Comparison of ENCODE assay signal across 1 cellular context in the genomic region with DNA sequence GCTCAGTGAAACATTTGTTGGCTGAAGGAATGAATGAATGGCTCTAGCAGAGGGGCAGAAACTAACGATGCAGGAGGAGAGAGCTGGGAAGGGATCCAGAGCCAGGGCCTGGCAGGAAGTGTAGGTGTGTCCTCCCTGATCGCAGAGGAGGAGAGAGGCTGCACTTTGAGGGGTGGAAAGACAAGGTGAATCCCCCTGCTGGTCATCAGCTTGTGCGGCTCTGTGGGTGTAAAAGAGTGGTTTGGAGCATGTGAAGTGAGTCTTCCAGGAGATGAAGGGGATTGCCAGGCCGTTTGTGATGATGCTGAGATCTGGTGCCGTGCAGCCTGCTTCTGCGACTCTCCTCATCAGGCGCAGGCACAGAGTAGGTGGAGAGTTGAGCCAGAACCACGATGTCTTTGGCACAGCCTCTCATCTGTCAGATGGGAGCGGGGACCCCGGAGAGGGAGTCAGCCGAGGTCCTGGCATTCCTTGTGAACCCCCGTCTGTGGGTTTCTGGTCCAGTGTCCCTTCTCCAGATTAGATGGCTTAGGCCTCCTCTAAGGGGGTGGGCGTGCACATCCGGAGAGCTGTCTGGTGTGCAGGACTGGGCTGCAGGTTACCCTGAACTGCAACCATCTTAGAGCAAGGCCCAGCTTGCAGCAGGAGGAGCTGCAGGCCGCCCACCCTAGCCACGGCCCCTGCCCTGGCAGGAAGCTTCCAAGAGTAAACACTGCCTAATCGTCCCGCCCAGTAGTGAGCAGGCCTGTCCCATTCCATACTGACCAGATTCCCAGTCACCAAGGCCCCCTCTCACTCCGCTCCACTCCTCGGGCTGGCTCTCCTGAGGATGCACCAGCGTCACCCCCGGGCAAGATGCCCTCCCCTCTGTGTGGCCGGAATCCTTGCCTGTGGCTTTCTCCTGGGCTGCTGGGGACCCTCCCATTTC.
TF ChIP-seq lines count a peak whose summit lies in the region.

A gene (plus strand): TSS at position 753 of the 928 bp plus-strand sequence. CDS start 77 bp downstream, at position 830.

TF ChIP-seq in HepG2, 621 proteins besides CTCF, POLR2A, EP300 and RAD21 (continued from another document and continues in another):
- TF ChIP-seq, protein P1, sequence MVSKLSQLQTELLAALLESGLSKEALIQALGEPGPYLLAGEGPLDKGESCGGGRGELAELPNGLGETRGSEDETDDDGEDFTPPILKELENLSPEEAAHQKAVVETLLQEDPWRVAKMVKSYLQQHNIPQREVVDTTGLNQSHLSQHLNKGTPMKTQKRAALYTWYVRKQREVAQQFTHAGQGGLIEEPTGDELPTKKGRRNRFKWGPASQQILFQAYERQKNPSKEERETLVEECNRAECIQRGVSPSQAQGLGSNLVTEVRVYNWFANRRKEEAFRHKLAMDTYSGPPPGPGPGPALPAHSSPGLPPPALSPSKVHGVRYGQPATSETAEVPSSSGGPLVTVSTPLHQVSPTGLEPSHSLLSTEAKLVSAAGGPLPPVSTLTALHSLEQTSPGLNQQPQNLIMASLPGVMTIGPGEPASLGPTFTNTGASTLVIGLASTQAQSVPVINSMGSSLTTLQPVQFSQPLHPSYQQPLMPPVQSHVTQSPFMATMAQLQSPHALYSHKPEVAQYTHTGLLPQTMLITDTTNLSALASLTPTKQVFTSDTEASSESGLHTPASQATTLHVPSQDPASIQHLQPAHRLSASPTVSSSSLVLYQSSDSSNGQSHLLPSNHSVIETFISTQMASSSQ (IDR thresholded peaks at IDR 0.05; ENCODE audit: low read depth), result no peak
- TF ChIP-seq, protein P1 (CRISPR knock-in tag; IDR thresholded peaks at IDR 0.05; ENCODE audit: borderline replicate concordance), result 0 out of 2 replicates have a peak, but pooled peaks have one; percentile 38
- no peak for TF ChIP-seq FOXK2 (IDR thresholded peaks at IDR 0.05)
- no peak for TF ChIP-seq HDAC6 (IDR thresholded peaks at IDR 0.05; ENCODE audit: low read depth, low read length)
- TF ChIP-seq, protein P2, sequence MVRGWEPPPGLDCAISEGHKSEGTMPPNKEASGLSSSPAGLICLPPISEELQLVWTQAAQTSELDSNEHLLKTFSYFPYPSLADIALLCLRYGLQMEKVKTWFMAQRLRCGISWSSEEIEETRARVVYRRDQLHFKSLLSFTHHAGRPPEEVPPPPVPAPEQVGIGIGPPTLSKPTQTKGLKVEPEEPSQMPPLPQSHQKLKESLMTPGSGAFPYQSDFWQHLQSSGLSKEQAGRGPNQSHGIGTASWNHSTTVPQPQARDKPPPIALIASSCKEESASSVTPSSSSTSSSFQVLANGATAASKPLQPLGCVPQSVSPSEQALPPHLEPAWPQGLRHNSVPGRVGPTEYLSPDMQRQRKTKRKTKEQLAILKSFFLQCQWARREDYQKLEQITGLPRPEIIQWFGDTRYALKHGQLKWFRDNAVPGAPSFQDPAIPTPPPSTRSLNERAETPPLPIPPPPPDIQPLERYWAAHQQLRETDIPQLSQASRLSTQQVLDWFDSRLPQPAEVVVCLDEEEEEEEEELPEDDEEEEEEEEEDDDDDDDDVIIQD (CRISPR knock-in tag; IDR thresholded peaks at IDR 0.05; ENCODE audit: low read depth), result no peak
- TF ChIP-seq, protein P3, sequence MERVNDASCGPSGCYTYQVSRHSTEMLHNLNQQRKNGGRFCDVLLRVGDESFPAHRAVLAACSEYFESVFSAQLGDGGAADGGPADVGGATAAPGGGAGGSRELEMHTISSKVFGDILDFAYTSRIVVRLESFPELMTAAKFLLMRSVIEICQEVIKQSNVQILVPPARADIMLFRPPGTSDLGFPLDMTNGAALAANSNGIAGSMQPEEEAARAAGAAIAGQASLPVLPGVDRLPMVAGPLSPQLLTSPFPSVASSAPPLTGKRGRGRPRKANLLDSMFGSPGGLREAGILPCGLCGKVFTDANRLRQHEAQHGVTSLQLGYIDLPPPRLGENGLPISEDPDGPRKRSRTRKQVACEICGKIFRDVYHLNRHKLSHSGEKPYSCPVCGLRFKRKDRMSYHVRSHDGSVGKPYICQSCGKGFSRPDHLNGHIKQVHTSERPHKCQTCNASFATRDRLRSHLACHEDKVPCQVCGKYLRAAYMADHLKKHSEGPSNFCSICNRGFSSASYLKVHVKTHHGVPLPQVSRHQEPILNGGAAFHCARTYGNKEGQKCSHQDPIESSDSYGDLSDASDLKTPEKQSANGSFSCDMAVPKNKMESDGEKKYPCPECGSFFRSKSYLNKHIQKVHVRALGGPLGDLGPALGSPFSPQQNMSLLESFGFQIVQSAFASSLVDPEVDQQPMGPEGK (CRISPR knock-in tag; IDR thresholded peaks at IDR 0.05), result 0 out of 2 replicates have a peak, but pooled peaks have one; percentile 12
- TF ChIP-seq ADNP (CRISPR knock-in tag; IDR thresholded peaks at IDR 0.05), result no peak
- TF ChIP-seq FIP1L1 (IDR thresholded peaks at IDR 0.05; ENCODE audit: borderline replicate concordance, insufficient read depth, low read depth, low read length), result no peak
- no peak for TF ChIP-seq PAX8 (CRISPR knock-in tag; IDR thresholded peaks at IDR 0.05; ENCODE audit: borderline replicate concordance)
- TF ChIP-seq PHF20 (CRISPR knock-in tag; IDR thresholded peaks at IDR 0.05), result no peak; the same call in none of the 2 replicates
- TF ChIP-seq ZMAT3 (CRISPR knock-in tag; conservative IDR thresholded peaks at IDR 0.05), result no peak
- TF ChIP-seq SALL1 (CRISPR knock-in tag; IDR thresholded peaks at IDR 0.05), result 0 out of 2 replicates have a peak, but pooled peaks have one; percentile 1
- no peak for TF ChIP-seq AHR (CRISPR knock-in tag; IDR thresholded peaks at IDR 0.05)
- 0 out of 2 replicates have a peak, but pooled peaks have one; percentile 65 for TF ChIP-seq ZBTB7B (CRISPR knock-in tag; IDR thresholded peaks at IDR 0.05)
- peak; percentile 50; the same call in 1 of the 2 replicates for TF ChIP-seq ZNF788 (CRISPR knock-in tag; IDR thresholded peaks at IDR 0.05; ENCODE audit: borderline replicate concordance)
- TF ChIP-seq MED1 (CRISPR knock-in tag; IDR thresholded peaks at IDR 0.05), result peak; percentile 13; the same call in 1 of the 2 replicates
- TF ChIP-seq MEIS2 (CRISPR knock-in tag; IDR thresholded peaks at IDR 0.05), result no peak
- TF ChIP-seq, protein P4, sequence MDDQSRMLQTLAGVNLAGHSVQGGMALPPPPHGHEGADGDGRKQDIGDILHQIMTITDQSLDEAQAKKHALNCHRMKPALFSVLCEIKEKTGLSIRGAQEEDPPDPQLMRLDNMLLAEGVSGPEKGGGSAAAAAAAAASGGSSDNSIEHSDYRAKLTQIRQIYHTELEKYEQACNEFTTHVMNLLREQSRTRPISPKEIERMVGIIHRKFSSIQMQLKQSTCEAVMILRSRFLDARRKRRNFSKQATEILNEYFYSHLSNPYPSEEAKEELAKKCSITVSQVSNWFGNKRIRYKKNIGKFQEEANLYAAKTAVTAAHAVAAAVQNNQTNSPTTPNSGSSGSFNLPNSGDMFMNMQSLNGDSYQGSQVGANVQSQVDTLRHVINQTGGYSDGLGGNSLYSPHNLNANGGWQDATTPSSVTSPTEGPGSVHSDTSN (CRISPR knock-in tag; IDR thresholded peaks at IDR 0.05; ENCODE audit: borderline replicate concordance), result no peak
- TF ChIP-seq, protein P5, sequence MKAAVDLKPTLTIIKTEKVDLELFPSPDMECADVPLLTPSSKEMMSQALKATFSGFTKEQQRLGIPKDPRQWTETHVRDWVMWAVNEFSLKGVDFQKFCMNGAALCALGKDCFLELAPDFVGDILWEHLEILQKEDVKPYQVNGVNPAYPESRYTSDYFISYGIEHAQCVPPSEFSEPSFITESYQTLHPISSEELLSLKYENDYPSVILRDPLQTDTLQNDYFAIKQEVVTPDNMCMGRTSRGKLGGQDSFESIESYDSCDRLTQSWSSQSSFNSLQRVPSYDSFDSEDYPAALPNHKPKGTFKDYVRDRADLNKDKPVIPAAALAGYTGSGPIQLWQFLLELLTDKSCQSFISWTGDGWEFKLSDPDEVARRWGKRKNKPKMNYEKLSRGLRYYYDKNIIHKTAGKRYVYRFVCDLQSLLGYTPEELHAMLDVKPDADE (CRISPR knock-in tag; IDR thresholded peaks at IDR 0.05), result peak; percentile 68; the same call in 1 of the 2 replicates
- TF ChIP-seq ZNF816 (CRISPR knock-in tag; IDR thresholded peaks at IDR 0.05; ENCODE audit: borderline replicate concordance), result no peak
- TF ChIP-seq MTF2 (CRISPR knock-in tag; IDR thresholded peaks at IDR 0.05; ENCODE audit: borderline replicate concordance), result no peak
- TF ChIP-seq HDAC2 (CRISPR knock-in tag; IDR thresholded peaks at IDR 0.05), result 0 out of 2 replicates have a peak, but pooled peaks have one; percentile 25
- TF ChIP-seq ZBTB8A (CRISPR knock-in tag; IDR thresholded peaks at IDR 0.05; ENCODE audit: borderline replicate concordance, low read depth), result no peak
- no peak for TF ChIP-seq TAF1 (CRISPR knock-in tag; IDR thresholded peaks at IDR 0.05)
- TF ChIP-seq, protein P6, sequence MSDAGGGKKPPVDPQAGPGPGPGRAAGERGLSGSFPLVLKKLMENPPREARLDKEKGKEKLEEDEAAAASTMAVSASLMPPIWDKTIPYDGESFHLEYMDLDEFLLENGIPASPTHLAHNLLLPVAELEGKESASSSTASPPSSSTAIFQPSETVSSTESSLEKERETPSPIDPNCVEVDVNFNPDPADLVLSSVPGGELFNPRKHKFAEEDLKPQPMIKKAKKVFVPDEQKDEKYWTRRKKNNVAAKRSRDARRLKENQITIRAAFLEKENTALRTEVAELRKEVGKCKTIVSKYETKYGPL (CRISPR knock-in tag; IDR thresholded peaks at IDR 0.05), result no peak
- no peak for TF ChIP-seq KAT2B (IDR thresholded peaks at IDR 0.05; ENCODE audit: borderline replicate concordance, low read depth, low read length)
- TF ChIP-seq, protein P7, sequence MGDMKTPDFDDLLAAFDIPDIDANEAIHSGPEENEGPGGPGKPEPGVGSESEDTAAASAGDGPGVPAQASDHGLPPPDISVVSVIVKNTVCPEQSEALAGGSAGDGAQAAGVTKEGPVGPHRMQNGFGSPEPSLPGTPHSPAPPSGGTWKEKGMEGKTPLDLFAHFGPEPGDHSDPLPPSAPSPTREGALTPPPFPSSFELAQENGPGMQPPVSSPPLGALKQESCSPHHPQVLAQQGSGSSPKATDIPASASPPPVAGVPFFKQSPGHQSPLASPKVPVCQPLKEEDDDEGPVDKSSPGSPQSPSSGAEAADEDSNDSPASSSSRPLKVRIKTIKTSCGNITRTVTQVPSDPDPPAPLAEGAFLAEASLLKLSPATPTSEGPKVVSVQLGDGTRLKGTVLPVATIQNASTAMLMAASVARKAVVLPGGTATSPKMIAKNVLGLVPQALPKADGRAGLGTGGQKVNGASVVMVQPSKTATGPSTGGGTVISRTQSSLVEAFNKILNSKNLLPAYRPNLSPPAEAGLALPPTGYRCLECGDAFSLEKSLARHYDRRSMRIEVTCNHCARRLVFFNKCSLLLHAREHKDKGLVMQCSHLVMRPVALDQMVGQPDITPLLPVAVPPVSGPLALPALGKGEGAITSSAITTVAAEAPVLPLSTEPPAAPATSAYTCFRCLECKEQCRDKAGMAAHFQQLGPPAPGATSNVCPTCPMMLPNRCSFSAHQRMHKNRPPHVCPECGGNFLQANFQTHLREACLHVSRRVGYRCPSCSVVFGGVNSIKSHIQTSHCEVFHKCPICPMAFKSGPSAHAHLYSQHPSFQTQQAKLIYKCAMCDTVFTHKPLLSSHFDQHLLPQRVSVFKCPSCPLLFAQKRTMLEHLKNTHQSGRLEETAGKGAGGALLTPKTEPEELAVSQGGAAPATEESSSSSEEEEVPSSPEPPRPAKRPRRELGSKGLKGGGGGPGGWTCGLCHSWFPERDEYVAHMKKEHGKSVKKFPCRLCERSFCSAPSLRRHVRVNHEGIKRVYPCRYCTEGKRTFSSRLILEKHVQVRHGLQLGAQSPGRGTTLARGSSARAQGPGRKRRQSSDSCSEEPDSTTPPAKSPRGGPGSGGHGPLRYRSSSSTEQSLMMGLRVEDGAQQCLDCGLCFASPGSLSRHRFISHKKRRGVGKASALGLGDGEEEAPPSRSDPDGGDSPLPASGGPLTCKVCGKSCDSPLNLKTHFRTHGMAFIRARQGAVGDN (CRISPR knock-in tag; IDR thresholded peaks at IDR 0.05), result peak; percentile 75
- 0 out of 2 replicates have a peak, but pooled peaks have one; percentile 31 for TF ChIP-seq ZNF230 (CRISPR knock-in tag; IDR thresholded peaks at IDR 0.05)
- TF ChIP-seq ZNF629 (CRISPR knock-in tag; conservative IDR thresholded peaks at IDR 0.05), result no peak
- TF ChIP-seq HES4 (CRISPR knock-in tag; IDR thresholded peaks at IDR 0.05; ENCODE audit: borderline replicate concordance), result 0 out of 2 replicates have a peak, but pooled peaks have one; percentile 25
- no peak for TF ChIP-seq ZNF562 (CRISPR knock-in tag; IDR thresholded peaks at IDR 0.05; ENCODE audit: borderline replicate concordance)
- TF ChIP-seq MED13 (CRISPR knock-in tag; IDR thresholded peaks at IDR 0.05), result no peak
- no peak for TF ChIP-seq DNMT3B (CRISPR knock-in tag; conservative IDR thresholded peaks at IDR 0.05)
- TF ChIP-seq, protein P8, sequence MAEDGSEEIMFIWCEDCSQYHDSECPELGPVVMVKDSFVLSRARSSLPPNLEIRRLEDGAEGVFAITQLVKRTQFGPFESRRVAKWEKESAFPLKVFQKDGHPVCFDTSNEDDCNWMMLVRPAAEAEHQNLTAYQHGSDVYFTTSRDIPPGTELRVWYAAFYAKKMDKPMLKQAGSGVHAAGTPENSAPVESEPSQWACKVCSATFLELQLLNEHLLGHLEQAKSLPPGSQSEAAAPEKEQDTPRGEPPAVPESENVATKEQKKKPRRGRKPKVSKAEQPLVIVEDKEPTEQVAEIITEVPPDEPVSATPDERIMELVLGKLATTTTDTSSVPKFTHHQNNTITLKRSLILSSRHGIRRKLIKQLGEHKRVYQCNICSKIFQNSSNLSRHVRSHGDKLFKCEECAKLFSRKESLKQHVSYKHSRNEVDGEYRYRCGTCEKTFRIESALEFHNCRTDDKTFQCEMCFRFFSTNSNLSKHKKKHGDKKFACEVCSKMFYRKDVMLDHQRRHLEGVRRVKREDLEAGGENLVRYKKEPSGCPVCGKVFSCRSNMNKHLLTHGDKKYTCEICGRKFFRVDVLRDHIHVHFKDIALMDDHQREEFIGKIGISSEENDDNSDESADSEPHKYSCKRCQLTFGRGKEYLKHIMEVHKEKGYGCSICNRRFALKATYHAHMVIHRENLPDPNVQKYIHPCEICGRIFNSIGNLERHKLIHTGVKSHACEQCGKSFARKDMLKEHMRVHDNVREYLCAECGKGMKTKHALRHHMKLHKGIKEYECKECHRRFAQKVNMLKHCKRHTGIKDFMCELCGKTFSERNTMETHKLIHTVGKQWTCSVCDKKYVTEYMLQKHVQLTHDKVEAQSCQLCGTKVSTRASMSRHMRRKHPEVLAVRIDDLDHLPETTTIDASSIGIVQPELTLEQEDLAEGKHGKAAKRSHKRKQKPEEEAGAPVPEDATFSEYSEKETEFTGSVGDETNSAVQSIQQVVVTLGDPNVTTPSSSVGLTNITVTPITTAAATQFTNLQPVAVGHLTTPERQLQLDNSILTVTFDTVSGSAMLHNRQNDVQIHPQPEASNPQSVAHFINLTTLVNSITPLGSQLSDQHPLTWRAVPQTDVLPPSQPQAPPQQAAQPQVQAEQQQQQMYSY (CRISPR knock-in tag; IDR thresholded peaks at IDR 0.05), result no peak
- TF ChIP-seq ZNF501 (CRISPR knock-in tag; IDR thresholded peaks at IDR 0.05), result 0 out of 2 replicates have a peak, but pooled peaks have one; percentile 31
- no peak for TF ChIP-seq PPARG (CRISPR knock-in tag; conservative IDR thresholded peaks at IDR 0.05)
- TF ChIP-seq FLYWCH1 (CRISPR knock-in tag; IDR thresholded peaks at IDR 0.05), result no peak
